18 cellular contexts compared by ENCODE assay signal in the genomic region with DNA sequence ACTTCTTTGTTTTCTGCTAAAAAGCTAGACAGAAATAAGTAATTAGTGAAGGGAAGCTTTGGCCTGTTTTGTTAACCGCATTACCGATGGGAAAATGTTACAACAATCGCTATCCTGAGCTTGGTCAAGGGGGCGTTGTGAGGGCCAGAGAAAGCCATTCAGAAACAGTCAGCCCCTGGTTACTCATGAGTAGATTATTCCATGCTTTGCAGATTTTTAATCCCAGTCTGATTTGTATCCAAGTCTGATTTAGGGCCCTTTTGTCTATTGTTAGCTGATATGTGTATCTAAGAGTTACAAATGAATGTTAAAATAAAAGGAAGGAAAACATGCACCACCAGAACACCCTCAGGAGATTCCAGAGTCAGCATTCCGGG.
DNase-seq lines count a peak whose midpoint lies in the region; ATAC-seq and TF ChIP-seq lines count a peak whose summit lies in the region.
"Had no signal": no experiment of that assay in that cellular context is flagged by ENCODE, and none has a peak within 500 bp of the region (broad histone marks: within the 10 kb centered on the region; RNA-seq: fewer than 3 reads in every experiment).

No MANE protein-coding gene starts in this region.

- intact Hi-C loops in dorsolateral prefrontal cortex (cut with DNase I) (no loop called here), psoas muscle (cut with DNase I) (no loop called here)

- TF ChIP-seq CTCF in astrocyte of the cerebellum (IDR thresholded peaks at IDR 0.05; ENCODE audit: low read depth, low read length, missing control alignments) (no peak), dorsolateral prefrontal cortex (IDR thresholded peaks at IDR 0.05 in 54 of 56, conservative IDR thresholded peaks at IDR 0.05 in 2 of 56; ENCODE audit: low read depth in 1 of 56, partially characterized antibody in 56 of 56) (no peak), psoas muscle (IDR thresholded peaks at IDR 0.05) (no peak)

- ATAC-seq in psoas muscle, result no peak
- no peak for ATAC-seq in SK-N-SH treated with all-trans-retinoic acid at 6 μM for 48 hours

- peak; percentile 13 for DNase-seq in astrocyte of the cerebellum (ENCODE audit: low read depth)
- DNase-seq in dorsolateral prefrontal cortex, result no peak
- DNase-seq in psoas muscle, result no peak
- no peak for DNase-seq in activated CD4-positive, alpha-beta T cell treated with anti-CD3 and anti-CD28 coated beads, Interleukin-2, amount 50 U/mL, for 48 hours
- DNase-seq in NCI-H1092 (lab: John Stamatoyannopoulos, UW), result no peak
- no peak for DNase-seq in HK-2 (ENCODE audit: unreplicated experiment)
- DNase-seq: 8988T; C1 segment of cervical spinal cord; H7; KBM-7; NCI-H1092 treated with DMSO at 0.1 percent for 48 hours; NCI-H1436 treated with DMSO at 0.1 percent for 48 hours; NCI-H1930; NCI-H748 treated with DMSO at 0.1 percent for 48 hours; NK-92 treated with Interleukin-12 subunit alpha and Interleukin-12 subunit beta, amount 100 ng/mL, for 24 hours; SIG-M5 had no signal

- H3K9me3 ChIP-seq in BLaER1 treated with 17β-estradiol and CSF1 and Interleukin-3, amounts not matched to agents 10 nM and 100 nM (replicated peaks in 1 of 11), result peaks cover 0 to 10% (median 0%) of the 10 kb centered on the region in 11 experiments; a peak in 3 of 22 replicates
- no peaks in the 10 kb centered on the region for H3K9me3 ChIP-seq in psoas muscle

- in situ Hi-C loops in astrocyte of the cerebellum (cut with HindIII; ENCODE audit: low sequenced_read_pairs), result loop anchor here (25.0 kb wide), 1 partner anchor 431 kb away; the partner anchor contains the start of gene STAM2

- peaks cover 10 to 72% (median 46%) of the 10 kb centered on the region in 10 experiments for H3K4me1 ChIP-seq in BLaER1 treated with 17β-estradiol and CSF1 and Interleukin-3, amounts not matched to agents 10 nM and 100 nM
- H3K4me1 ChIP-seq in psoas muscle, result peaks cover 10% of the 10 kb centered on the region

- WGBS in psoas muscle, 3 donors, result 80 to 85% (median 81%) methylated on average over 5 of the region's 5 CpGs

- peak overlapping the region in 8 of 11 experiments; percentile 23 to 98 (median 45); a peak in 14 of 22 replicates for H3K27ac ChIP-seq in BLaER1 treated with 17β-estradiol and CSF1 and Interleukin-3, amounts not matched to agents 10 nM and 100 nM
- peak overlapping the region in 58 of 59 donors; percentile 15 to 88 (median 68) for H3K27ac ChIP-seq in dorsolateral prefrontal cortex
- peak overlapping the region; percentile 36 for H3K27ac ChIP-seq in psoas muscle

- no peak overlapping the region for H3K4me2 ChIP-seq in BLaER1 treated with 17β-estradiol and CSF1 and Interleukin-3, amounts not matched to agents 10 nM and 100 nM

- no peak overlapping the region for H3K4me3 ChIP-seq in BLaER1 treated with 17β-estradiol and CSF1 and Interleukin-3, amounts not matched to agents 10 nM and 100 nM
- no peak overlapping the region for H3K4me3 ChIP-seq in astrocyte of the cerebellum (ENCODE audit: low read depth, low read length)
- peak overlapping the region in 1 of 59 donors; percentile 20 for H3K4me3 ChIP-seq in dorsolateral prefrontal cortex
- H3K4me3 ChIP-seq in psoas muscle, result no peak overlapping the region

- H3K36me3 ChIP-seq in BLaER1 treated with 17β-estradiol and CSF1 and Interleukin-3, amounts not matched to agents 10 nM and 100 nM, result peaks cover 91 to 100% (median 96%) of the 10 kb centered on the region in 11 experiments
- peaks cover 0 to 34% of the 10 kb centered on the region in 2 donors for H3K36me3 ChIP-seq in psoas muscle (ENCODE audit: insufficient read depth in 1 of 2, low read depth in 1 of 2)

- H4K20me1 ChIP-seq in BLaER1 treated with 17β-estradiol and CSF1 and Interleukin-3, amounts not matched to agents 10 nM and 100 nM, result no peaks in the 10 kb centered on the region

- H3K9ac ChIP-seq in BLaER1 treated with 17β-estradiol and CSF1 and Interleukin-3, amounts not matched to agents 10 nM and 100 nM, result no peak overlapping the region; a peak in 1 of 22 replicates

- H3K27me3 ChIP-seq in BLaER1 treated with 17β-estradiol and CSF1 and Interleukin-3, amounts not matched to agents 10 nM and 100 nM, result no peaks in the 10 kb centered on the region
- H3K27me3 ChIP-seq in dorsolateral prefrontal cortex (no peaks in the 10 kb centered on the region), psoas muscle (ENCODE audit: insufficient read depth in 3 of 3, low read length in 2 of 3) (no peaks in the 10 kb centered on the region)

TF ChIP-seq in SK-N-SH treated with all-trans-retinoic acid at 6 μM for 48 hours, 23 proteins besides CTCF, POLR2A, EP300 and RAD21:
- TF ChIP-seq SNAI2 (CRISPR knock-in tag; IDR thresholded peaks at IDR 0.05), result no peak
TF ChIP-seq in SK-N-SH treated with all-trans-retinoic acid at 6 μM for 48 hours: peak in this region for 0.
